ENCODE assay signal across 24 cellular contexts in genomic region chr15:40275491-40275890, GRCh38. TPM values are rescaled to one million over a fixed set of nuclear protein-coding genes. Genes with fewer than 3 reads are reported as not detected.
"Had no signal": no experiment of that assay in that cellular context is flagged by ENCODE, and none has a peak within 500 bp of the region (broad histone marks: within the 10 kb centered on the region; RNA-seq: fewer than 3 reads in every experiment).

No MANE protein-coding gene starts in this region.

- H3K9me3 Mint-ChIP-seq: activated naive CD4-positive, alpha-beta T cell treated with anti-CD3 and anti-CD28 coated beads, Interleukin-2, amount 10 ng/mL, durations not matched to agents 7 days and 5 days; activated naive CD8-positive, alpha-beta T cell treated with anti-CD3 and anti-CD28 coated beads for 36 hours; activated T-cell treated with anti-CD3 and anti-CD28 coated beads, Interleukin-2, amount 50 U/mL, for 4 hours; activated T-helper 17 cell treated with anti-CD3 and anti-CD28 coated beads, Interleukin-2, amount 50 U/mL, for 72 hours had no signal

- FAIRE-seq: colon, RCC 7860, TTC549 had no signal

- H3K9me3 ChIP-seq: SJSA1 had no signal

- H3K27ac ChIP-seq: brain microvascular endothelial cell, cardiac muscle cell, SJSA1 had no signal

- H3K4me3 ChIP-seq: cardiac muscle cell, SJSA1 had no signal

- H3K4me3 Mint-ChIP-seq: activated naive CD4-positive, alpha-beta T cell treated with anti-CD3 and anti-CD28 coated beads, Interleukin-2, amount 10 ng/mL, durations not matched to agents 7 days and 5 days; activated naive CD8-positive, alpha-beta T cell treated with anti-CD3 and anti-CD28 coated beads for 36 hours; activated T-cell treated with anti-CD3 and anti-CD28 coated beads, Interleukin-2, amount 50 U/mL, for 4 hours; activated T-helper 17 cell treated with anti-CD3 and anti-CD28 coated beads, Interleukin-2, amount 50 U/mL, for 72 hours; T-helper 17 cell had no signal

- DNase-seq: activated CD4-positive, alpha-beta T cell treated with anti-CD3 and anti-CD28 coated beads for 4 hours; activated CD4-positive, alpha-beta T cell treated with anti-CD3 and anti-CD28 coated beads, Interleukin-2, amount 50 U/mL, for 48 hours; activated CD8-positive, alpha-beta memory T cell treated with anti-CD3 and anti-CD28 coated beads for 24 hours; activated gamma-delta T cell; activated naive CD4-positive, alpha-beta T cell treated with anti-CD3 and anti-CD28 coated beads, Interleukin-2, amount 10 ng/mL, durations not matched to agents 7 days and 5 days; activated naive CD8-positive, alpha-beta T cell treated with anti-CD3 and anti-CD28 coated beads for 36 hours; activated T-cell treated with anti-CD3 and anti-CD28 coated beads, Interleukin-2, amount 50 U/mL, for 4 hours; brain microvascular endothelial cell; NCI-H1436 treated with DMSO at 0.1 percent for 48 hours; NCI-H2081; NCI-H69; NK-92 treated with Interleukin-12 subunit alpha and Interleukin-12 subunit beta, amount 100 ng/mL, for 24 hours; PC-3; T-helper 17 cell; T-helper 9 cell had no signal

- H3K4me1 Mint-ChIP-seq: activated T-helper 17 cell treated with anti-CD3 and anti-CD28 coated beads, Interleukin-2, amount 50 U/mL, for 72 hours had no signal

- H3K27me3 ChIP-seq: SJSA1 had no signal

- H3K27ac Mint-ChIP-seq: activated naive CD8-positive, alpha-beta T cell treated with anti-CD3 and anti-CD28 coated beads for 36 hours; activated T-helper 17 cell treated with anti-CD3 and anti-CD28 coated beads, Interleukin-2, amount 50 U/mL, for 72 hours; T-helper 17 cell had no signal

- H3K36me3 ChIP-seq: brain microvascular endothelial cell, cardiac muscle cell had no signal

- H3K36me3 Mint-ChIP-seq: activated naive CD4-positive, alpha-beta T cell treated with anti-CD3 and anti-CD28 coated beads, Interleukin-2, amount 10 ng/mL, durations not matched to agents 7 days and 5 days; activated naive CD8-positive, alpha-beta T cell treated with anti-CD3 and anti-CD28 coated beads for 36 hours had no signal

RNA-seq across cellular contexts. Expression of gene ANKRD63, which starts 7.4 kb away (rescaled TPM):
- total RNA-seq: activated naive CD8-positive, alpha-beta T cell treated with anti-CD3 and anti-CD28 coated beads for 36 hours; activated T-cell treated with anti-CD3 and anti-CD28 coated beads, Interleukin-2, amount 50 U/mL, for 4 hours; activated T-helper 17 cell treated with anti-CD3 and anti-CD28 coated beads, Interleukin-2, amount 50 U/mL, for 72 hours; LHCN-M2; M059J had no signal
- polyA plus RNA-seq: adipose tissue had no signal

RNA-seq across cellular contexts. Expression of gene PLCB2, which starts 32.2 kb away (rescaled TPM):
- total RNA-seq: M059J had no signal

RNA-seq across cellular contexts. Expression of gene PAK6, which starts 36.6 kb away (rescaled TPM):
- total RNA-seq: T-helper 17 cell had no signal
